Comparison of ENCODE assay signal across 12 cellular contexts in the genomic region with DNA sequence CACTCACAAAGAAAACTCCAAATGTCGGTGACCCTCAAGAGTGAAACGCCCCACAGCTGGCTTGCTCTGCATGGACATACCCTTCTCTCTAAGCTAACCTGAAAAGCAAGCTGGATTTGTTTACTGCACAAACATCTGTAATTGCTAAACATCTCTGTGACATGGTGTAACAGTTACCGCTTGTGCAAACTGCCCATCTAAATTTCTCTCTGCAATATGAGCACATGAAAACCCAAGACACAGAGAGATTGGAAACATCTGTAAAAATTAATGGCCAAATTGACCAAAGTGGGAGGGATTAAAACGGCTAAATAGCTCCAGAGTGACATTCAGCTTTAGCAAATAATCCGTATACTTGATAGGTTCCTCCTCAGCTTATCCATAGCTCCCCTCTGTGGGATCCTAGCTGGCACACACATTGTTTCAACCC.
DNase-seq lines count a peak whose midpoint lies in the region; ATAC-seq, FAIRE-seq and TF ChIP-seq lines count a peak whose summit lies in the region.
"Had no signal": no experiment of that assay in that cellular context is flagged by ENCODE, and none has a peak within 500 bp of the region (broad histone marks: within the 10 kb centered on the region; RNA-seq: fewer than 3 reads in every experiment).

No MANE protein-coding gene starts in this region.

- peaks cover 22% of the 10 kb centered on the region for H3K36me3 Mint-ChIP-seq in activated naive CD8-positive, alpha-beta T cell treated with anti-CD3 and anti-CD28 coated beads, Interleukin-2, amount 50 U/mL, for 24 hours (ENCODE audit: low read depth)
- peaks cover 24% of the 10 kb centered on the region for H3K36me3 Mint-ChIP-seq in activated naive CD8-positive, alpha-beta T cell treated with anti-CD3 and anti-CD28 coated beads for 36 hours
- H3K36me3 Mint-ChIP-seq in type B pancreatic cell = no peaks in the 10 kb centered on the region

- no peaks in the 10 kb centered on the region for H3K27me3 Mint-ChIP-seq in activated naive CD8-positive, alpha-beta T cell treated with anti-CD3 and anti-CD28 coated beads, Interleukin-2, amount 50 U/mL, for 24 hours
- H3K27me3 Mint-ChIP-seq in activated naive CD8-positive, alpha-beta T cell treated with anti-CD3 and anti-CD28 coated beads for 36 hours = no peaks in the 10 kb centered on the region
- H3K27me3 Mint-ChIP-seq in type B pancreatic cell = no peaks in the 10 kb centered on the region

- H3K4me3 Mint-ChIP-seq in activated naive CD8-positive, alpha-beta T cell treated with anti-CD3 and anti-CD28 coated beads, Interleukin-2, amount 50 U/mL, for 24 hours = no peak overlapping the region
- no peak overlapping the region for H3K4me3 Mint-ChIP-seq in activated naive CD8-positive, alpha-beta T cell treated with anti-CD3 and anti-CD28 coated beads for 36 hours
- no peak overlapping the region for H3K4me3 Mint-ChIP-seq in type B pancreatic cell

- TF ChIP-seq CTCF in bronchial epithelial cell (IDR thresholded peaks at IDR 0.05; ENCODE audit: insufficient read depth, low read length, severe bottlenecking) (no peak), type B pancreatic cell (conservative IDR thresholded peaks at IDR 0.05) (no peak)

- H3K27ac Mint-ChIP-seq in activated naive CD8-positive, alpha-beta T cell treated with anti-CD3 and anti-CD28 coated beads, Interleukin-2, amount 50 U/mL, for 24 hours = peak overlapping the region; percentile 31
- H3K27ac Mint-ChIP-seq in activated naive CD8-positive, alpha-beta T cell treated with anti-CD3 and anti-CD28 coated beads for 36 hours = no peak overlapping the region
- peak overlapping the region; percentile 33 for H3K27ac Mint-ChIP-seq in type B pancreatic cell

- no peak for DNase-seq in activated naive CD8-positive, alpha-beta T cell treated with anti-CD3 and anti-CD28 coated beads, Interleukin-2, amount 50 U/mL, for 24 hours
- DNase-seq in activated naive CD8-positive, alpha-beta T cell treated with anti-CD3 and anti-CD28 coated beads for 36 hours = no peak
- DNase-seq in bronchial epithelial cell (ENCODE audit: low read depth) = peak; percentile 24
- peak; percentile 33 for DNase-seq in left kidney (ENCODE audit: low read depth, low spot score)
- no peak for DNase-seq in type B pancreatic cell (ENCODE audit: extremely low spot score, unreplicated experiment)
- DNase-seq: activated CD8-positive, alpha-beta memory T cell treated with anti-CD3 and anti-CD28 coated beads, Interleukin-2, amount 50 U/mL, for 4 hours; effector CD4-positive, alpha-beta T cell; lower lobe of right lung had no signal

- H3K4me3 ChIP-seq in bronchial epithelial cell (ENCODE audit: low read depth, low read length) = no peak overlapping the region
- H3K4me3 ChIP-seq: lower lobe of right lung, tibial artery had no signal

- no peaks in the 10 kb centered on the region for H3K36me3 ChIP-seq in bronchial epithelial cell (ENCODE audit: control insufficient read depth, insufficient read depth, low read length)
- H3K36me3 ChIP-seq: lower lobe of right lung, tibial artery had no signal

- no peaks in the 10 kb centered on the region for H3K27me3 ChIP-seq in bronchial epithelial cell (ENCODE audit: control insufficient read depth, insufficient read depth, low read length)
- H3K27me3 ChIP-seq: tibial artery had no signal

- H3K9me3 Mint-ChIP-seq in activated naive CD8-positive, alpha-beta T cell treated with anti-CD3 and anti-CD28 coated beads, Interleukin-2, amount 50 U/mL, for 24 hours = no peaks in the 10 kb centered on the region
- H3K9me3 Mint-ChIP-seq in activated naive CD8-positive, alpha-beta T cell treated with anti-CD3 and anti-CD28 coated beads for 36 hours = no peaks in the 10 kb centered on the region
- peaks cover 5% of the 10 kb centered on the region for H3K9me3 Mint-ChIP-seq in type B pancreatic cell

- no peak for ATAC-seq in activated naive CD8-positive, alpha-beta T cell treated with anti-CD3 and anti-CD28 coated beads, Interleukin-2, amount 50 U/mL, for 24 hours
- ATAC-seq in GM21737 (IDR thresholded peaks at IDR 0.05; ENCODE audit: unreplicated experiment) (no peak), GM21528 (IDR thresholded peaks at IDR 0.05; ENCODE audit: low FRiP score, unreplicated experiment) (no peak), HG03442 (IDR thresholded peaks at IDR 0.05; ENCODE audit: unreplicated experiment) (no peak)

- H3K4me1 Mint-ChIP-seq in activated naive CD8-positive, alpha-beta T cell treated with anti-CD3 and anti-CD28 coated beads, Interleukin-2, amount 50 U/mL, for 24 hours = peaks cover 58% of the 10 kb centered on the region
- peaks cover 34% of the 10 kb centered on the region for H3K4me1 Mint-ChIP-seq in activated naive CD8-positive, alpha-beta T cell treated with anti-CD3 and anti-CD28 coated beads for 36 hours
- no peaks in the 10 kb centered on the region for H3K4me1 Mint-ChIP-seq in type B pancreatic cell (ENCODE audit: unreplicated experiment)

- no peak for FAIRE-seq in bronchial epithelial cell (lab: Jason Lieb, UNC)

Comparison
In these comparisons a context has a peak if more than half of its experiments do, and no peak if none do; other contexts are left out.
1. DNase-seq: peak in bronchial epithelial cell (single experiment) and left kidney (single experiment); none in activated naive CD8-positive, alpha-beta T cell treated with anti-CD3 and anti-CD28 coated beads, Interleukin-2, amount 50 U/mL, for 24 hours (single experiment), activated naive CD8-positive, alpha-beta T cell treated with anti-CD3 and anti-CD28 coated beads for 36 hours (single experiment) and type B pancreatic cell (single experiment).